ENCODE assay signal across 7 cellular contexts in the genomic region with DNA sequence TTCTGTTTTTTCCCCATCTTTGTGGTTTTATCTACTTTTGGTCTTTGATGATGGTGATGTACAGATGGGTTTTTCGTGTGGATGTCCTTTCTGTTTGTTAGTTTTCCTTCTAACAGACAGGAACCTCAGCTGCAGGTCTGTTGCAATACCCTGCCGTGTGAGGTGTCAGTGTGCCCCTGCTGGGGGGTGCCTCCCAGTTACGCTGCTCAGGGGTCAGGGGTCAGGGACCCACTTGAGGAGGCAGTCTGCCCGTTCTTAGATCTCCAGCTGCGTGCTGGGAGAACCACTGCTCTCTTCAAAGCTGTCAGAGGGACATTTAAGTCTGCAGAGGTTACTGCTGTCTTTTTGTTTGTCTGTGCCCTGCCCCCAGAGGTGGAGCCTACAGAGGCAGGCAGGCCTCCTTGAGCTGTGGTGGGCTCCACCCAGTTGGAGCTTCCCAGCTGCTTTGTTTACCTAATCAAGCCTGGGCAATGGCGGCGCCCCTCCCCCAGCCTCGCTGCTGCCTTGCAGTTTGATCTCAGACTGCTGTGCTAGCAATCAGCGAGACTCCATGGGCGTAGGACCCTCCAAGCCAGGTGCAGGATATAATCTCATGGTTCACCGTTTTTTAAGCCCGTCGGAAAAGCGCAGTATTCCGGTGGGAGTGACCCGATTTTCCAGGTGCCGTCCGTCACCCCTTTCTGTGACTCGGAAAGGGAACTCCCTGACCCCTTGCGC.
DNase-seq lines count a peak whose midpoint lies in the region; ATAC-seq, FAIRE-seq and TF ChIP-seq lines count a peak whose summit lies in the region.
"Not testable (repeated sequence)": the region's sequence is repeated elsewhere in the genome, so short reads cannot be mapped to it uniquely, and the experiment has no call there.

No MANE protein-coding gene starts in this region.

- not testable (repeated sequence) for H3K9me3 Mint-ChIP-seq in mesothelial cell of epicardium; progenitor cell of endocrine pancreas (ENCODE audit: low read depth)

- H3K4me3 ChIP-seq in bronchial epithelial cell (ENCODE audit: low read depth, low read length) (peak overlapping the region; percentile 31), iPS-11a (ENCODE audit: low read depth, low read length) (peak overlapping the region; percentile 33)

- H3K36me3 Mint-ChIP-seq in mesothelial cell of epicardium, result peaks cover 15% of the 10 kb centered on the region
- not testable (repeated sequence) for H3K36me3 Mint-ChIP-seq in progenitor cell of endocrine pancreas (ENCODE audit: insufficient read depth)

- TF ChIP-seq CTCF in bronchial epithelial cell (IDR thresholded peaks at IDR 0.05; ENCODE audit: insufficient read depth, low read length, severe bottlenecking); mesothelial cell of epicardium (IDR thresholded peaks at IDR 0.05; ENCODE audit: unreplicated experiment); progenitor cell of endocrine pancreas (IDR thresholded peaks at IDR 0.05; ENCODE audit: unreplicated experiment): not testable (repeated sequence)

- H3K27me3 Mint-ChIP-seq in mesothelial cell of epicardium (ENCODE audit: low read depth); progenitor cell of endocrine pancreas: not testable (repeated sequence)

- not testable (repeated sequence) for H3K27me3 ChIP-seq in bronchial epithelial cell (ENCODE audit: control insufficient read depth, insufficient read depth, low read length)

- FAIRE-seq in bronchial epithelial cell (lab: Jason Lieb, UNC), result not testable (repeated sequence)

- H3K4me3 Mint-ChIP-seq in mesothelial cell of epicardium (peak overlapping the region; percentile 70), progenitor cell of endocrine pancreas (ENCODE audit: low read depth) (peak overlapping the region; percentile 77)

- intact Hi-C loops in Right ventricle myocardium superior (cut with DNase I), result not testable (repeated sequence)

- ATAC-seq in Right ventricle myocardium superior (ENCODE audit: poor library complexity), result not testable (repeated sequence)

- DNase-seq in HT-29 (ENCODE audit: low spot score) (peak; percentile 30), NCI-H748 (lab: John Stamatoyannopoulos, UW; ENCODE audit: unreplicated experiment) (peak; percentile 42), bronchial epithelial cell (ENCODE audit: low read depth) (peak; percentile 12), Right ventricle myocardium superior (peak; percentile 52), progenitor cell of endocrine pancreas (ENCODE audit: low spot score, unreplicated experiment) (peak; percentile 20)
- not testable (repeated sequence) for DNase-seq in mesothelial cell of epicardium (ENCODE audit: low spot score in 2 of 2, unreplicated experiment in 2 of 2)

- H3K27ac Mint-ChIP-seq in mesothelial cell of epicardium, result not testable (repeated sequence)
- peak overlapping the region; percentile 88 for H3K27ac Mint-ChIP-seq in progenitor cell of endocrine pancreas

- H3K36me3 ChIP-seq in bronchial epithelial cell (ENCODE audit: control insufficient read depth, insufficient read depth, low read length), result not testable (repeated sequence)

- not testable (repeated sequence) for H3K4me1 Mint-ChIP-seq in mesothelial cell of epicardium; progenitor cell of endocrine pancreas (ENCODE audit: low read depth)
